ENCODE assay signal across 21 cellular contexts in genomic region chrX:17472424-17472823, GRCh38.
"Had no signal": no experiment of that assay in that cellular context is flagged by ENCODE, and none has a peak within 500 bp of the region (broad histone marks: within the 10 kb centered on the region; RNA-seq: fewer than 3 reads in every experiment).

No MANE protein-coding gene starts in this region.

- FAIRE-seq: endothelial cell of umbilical vein, frontal cortex, kidney had no signal

- H3K4me2 ChIP-seq: hepatocyte had no signal

- H3K4me1 ChIP-seq: left lung, lower lobe of right lung had no signal

- H3K27ac ChIP-seq: coronary artery, dorsolateral prefrontal cortex, esophagus muscularis mucosa, foreskin keratinocyte, gastroesophageal sphincter, heart left ventricle, hepatocyte, left lung, lower lobe of right lung had no signal

- H3K9me3 ChIP-seq: esophagus muscularis mucosa, gastroesophageal sphincter, heart left ventricle, left lung, lower lobe of right lung had no signal

- H3K4me3 ChIP-seq: coronary artery, dorsolateral prefrontal cortex, esophagus muscularis mucosa, gastroesophageal sphincter, heart left ventricle, hepatocyte, left lung, lower lobe of right lung had no signal

- H3K27me3 ChIP-seq: esophagus muscularis mucosa, foreskin keratinocyte, gastroesophageal sphincter, hepatocyte, left lung had no signal

- ATAC-seq: foreskin keratinocyte, gastroesophageal sphincter, heart left ventricle, left lung, left ventricle myocardium superior, lower lobe of right lung had no signal

- DNase-seq: dermis blood vessel endothelial cell; dorsolateral prefrontal cortex; effector CD4-positive, alpha-beta T cell; effector memory CD4-positive, alpha-beta T cell; foreskin keratinocyte; heart left ventricle; hypothalamus; immature natural killer cell; islet precursor cell; kidney; kidney glomerular epithelial cell; left lung; left ventricle myocardium superior; lower lobe of right lung; mesenchymal stem cell had no signal

- H3K36me3 ChIP-seq: esophagus muscularis mucosa, gastroesophageal sphincter, heart left ventricle, left lung, lower lobe of right lung had no signal
